ENCODE assay signal across 15 cellular contexts in genomic region chr6:77926198-77926752, GRCh38.
DNase-seq lines count a peak whose midpoint lies in the region; ATAC-seq and TF ChIP-seq lines count a peak whose summit lies in the region.
"Had no signal": no experiment of that assay in that cellular context is flagged by ENCODE, and none has a peak within 500 bp of the region (broad histone marks: within the 10 kb centered on the region; RNA-seq: fewer than 3 reads in every experiment).

No MANE protein-coding gene starts in this region.

- no peak overlapping the region for H2AK5ac ChIP-seq in mesendoderm (ENCODE audit: low read length)

- H3K36me3 ChIP-seq in mammary epithelial cell (ENCODE audit: insufficient read depth, low read length): no peaks in the 10 kb centered on the region
- H3K36me3 ChIP-seq in mesendoderm (ENCODE audit: control insufficient read depth, insufficient read depth, low read length): no peaks in the 10 kb centered on the region
- no peaks in the 10 kb centered on the region for H3K36me3 ChIP-seq in GM23248 (ENCODE audit: low read depth)
- H3K36me3 ChIP-seq: gastrocnemius medialis had no signal

- H3K56ac ChIP-seq in mesendoderm (ENCODE audit: low read length): no peak overlapping the region

- no peak overlapping the region for H3K4ac ChIP-seq in mesendoderm (ENCODE audit: low read depth, low read length)

- H2BK15ac ChIP-seq in mesendoderm (replicated peaks; ENCODE audit: low read depth): no peak overlapping the region

- no peak overlapping the region for H4K5ac ChIP-seq in mesendoderm (ENCODE audit: low read length)

- H3K27ac ChIP-seq in mammary epithelial cell (ENCODE audit: insufficient read depth, low read depth, low read length) (no peak overlapping the region), mesendoderm (ENCODE audit: low read depth, low read length) (no peak overlapping the region), GM23248 (no peak overlapping the region)
- H3K27ac ChIP-seq: gastrocnemius medialis had no signal

- no peak overlapping the region for H3K27ac Mint-ChIP-seq in Calu3 (ENCODE audit: unreplicated experiment)
- H3K27ac Mint-ChIP-seq: activated naive CD4-positive, alpha-beta T cell treated with anti-CD3 and anti-CD28 coated beads, Interleukin-2, amount 50 U/mL, for 72 hours; CD4-positive, alpha-beta memory T cell; memory B cell; T-helper 1 cell treated with Interleukin-12 subunit alpha and Interleukin-12 subunit beta and Interleukin-4 antibody, amounts not matched to agents 30 μg/mL and 1 μg/mL, for 36 hours had no signal

- H3K4me1 Mint-ChIP-seq in Calu3 (ENCODE audit: low read depth, unreplicated experiment): no peaks in the 10 kb centered on the region
- H3K4me1 Mint-ChIP-seq: CD4-positive, alpha-beta memory T cell; memory B cell had no signal

- H3K4me2 ChIP-seq in mammary epithelial cell (ENCODE audit: insufficient read depth, low read depth, low read length): no peak overlapping the region
- no peak overlapping the region for H3K4me2 ChIP-seq in mesendoderm (ENCODE audit: low read length)
- H3K4me2 ChIP-seq in GM23248 (ENCODE audit: unreplicated experiment): no peak overlapping the region

- no peak for TF ChIP-seq POLR2A in NB4 (IDR thresholded peaks at IDR 0.05; ENCODE audit: extremely low read depth, insufficient read length)

- H3K4me3 Mint-ChIP-seq in Calu3 (ENCODE audit: low read depth, unreplicated experiment): no peak overlapping the region
- H3K4me3 Mint-ChIP-seq: CD4-positive, alpha-beta memory T cell; memory B cell; T-helper 1 cell treated with Interleukin-12 subunit alpha and Interleukin-12 subunit beta and Interleukin-4 antibody, amounts not matched to agents 30 μg/mL and 1 μg/mL, for 36 hours had no signal

- dilution Hi-C loops in mammary epithelial cell (cut with HindIII; ENCODE audit: low sequenced_read_pairs): no loop called here

- CTCF ChIA-PET in mammary epithelial cell (lab: Charles Lee; ENCODE audit: low non-redundant PET) (no interaction called here), Calu3 (lab: Charles Lee) (interaction anchor here (0.8 to 1.2 kb wide), 2 partner anchors 188 to 306 kb away, joined by 3 to 4 read pairs; no protein-coding TSS in a partner anchor)

- no peak overlapping the region for H3K18ac ChIP-seq in mesendoderm (ENCODE audit: low read length)

- in situ Hi-C loops in mammary epithelial cell (cut with MboI; ENCODE audit: low sequenced_read_pairs in 2 of 2): no loop called here
- in situ Hi-C loops in GM23248 (cut with MboI): no loop called here

- intact Hi-C loops in mammary epithelial cell (cut with micrococcal nuclease) (no loop called here), Calu3 (cut with micrococcal nuclease; ENCODE audit: unreplicated experiment) (no loop called here)

- peak; percentile 15 for TF ChIP-seq CTCF in NB4 (IDR thresholded peaks at IDR 0.05; ENCODE audit: low read depth, low read length)
- peak; percentile 35 to 48 for TF ChIP-seq CTCF in mammary epithelial cell (conservative IDR thresholded peaks at IDR 0.05 in 1 of 2, IDR thresholded peaks at IDR 0.05 in 1 of 2; ENCODE audit: extremely low read depth in 1 of 2, insufficient read depth in 1 of 2, low read depth in 1 of 2, low read length in 2 of 2)
- no peak for TF ChIP-seq CTCF in Calu3 (IDR thresholded peaks at IDR 0.05; ENCODE audit: unreplicated experiment)

- no peaks in the 10 kb centered on the region for H3K27me3 Mint-ChIP-seq in Calu3 (ENCODE audit: unreplicated experiment)
- H3K27me3 Mint-ChIP-seq: CD4-positive, alpha-beta memory T cell; memory B cell had no signal

- BruUV-seq in mammary epithelial cell (replicated peaks; lab: Mats Ljungman, UMichigan) (no TSS peak), Calu3 (replicated peaks; lab: Mats Ljungman, UMichigan) (no TSS peak)

- H3K27me3 ChIP-seq in mammary epithelial cell (ENCODE audit: insufficient read depth, low read length): no peaks in the 10 kb centered on the region
- H3K27me3 ChIP-seq in mesendoderm (ENCODE audit: insufficient read depth, low read length, poor library complexity): no peaks in the 10 kb centered on the region
- H3K27me3 ChIP-seq in GM23248 (replicated peaks; ENCODE audit: insufficient read depth): no peaks in the 10 kb centered on the region
- H3K27me3 ChIP-seq: gastrocnemius medialis had no signal

- no peaks in the 10 kb centered on the region for H3K9me3 ChIP-seq in mammary epithelial cell (replicated peaks; ENCODE audit: insufficient read depth, low read length)
- no peaks in the 10 kb centered on the region for H3K9me3 ChIP-seq in GM23248 (ENCODE audit: low read depth)
- H3K9me3 ChIP-seq: gastrocnemius medialis had no signal

- no peak overlapping the region for H4K8ac ChIP-seq in mesendoderm (ENCODE audit: low read depth, low read length)

- no peaks in the 10 kb centered on the region for H3K79me2 ChIP-seq in mammary epithelial cell (ENCODE audit: insufficient read depth, low read length)
- H3K79me2 ChIP-seq in mesendoderm (ENCODE audit: control insufficient read depth, insufficient read depth, low read length): no peaks in the 10 kb centered on the region
- H3K79me2 ChIP-seq in GM23248 (ENCODE audit: insufficient read depth): no peaks in the 10 kb centered on the region

- H3K79me1 ChIP-seq in mesendoderm (ENCODE audit: low read length): no peaks in the 10 kb centered on the region

- no peaks in the 10 kb centered on the region for H3K4me1 ChIP-seq in mammary epithelial cell (ENCODE audit: insufficient read depth, low read length)
- no peaks in the 10 kb centered on the region for H3K4me1 ChIP-seq in mesendoderm (ENCODE audit: control insufficient read depth, low read depth, low read length)
- H3K4me1 ChIP-seq in GM23248 (ENCODE audit: insufficient read depth): no peaks in the 10 kb centered on the region
- H3K4me1 ChIP-seq: gastrocnemius medialis had no signal

- no peak overlapping the region for H3K9ac ChIP-seq in mammary epithelial cell (ENCODE audit: insufficient read depth, low read length)
- no peak overlapping the region for H3K9ac ChIP-seq in mesendoderm (ENCODE audit: low read length)
- no peak overlapping the region for H3K9ac ChIP-seq in GM23248

- no peaks in the 10 kb centered on the region for H3K9me2 ChIP-seq in GM23248 (ENCODE audit: insufficient read depth)

- WGBS in mammary epithelial cell (ENCODE audit: low coverage, missing lambda C conversion rate): 11% methylated on average over 3 of the region's 3 CpGs
- WGBS in mesendoderm (ENCODE audit: extremely low coverage, insufficient coverage, low lambda C conversion rate): no CpG with 5 or more reads among the region's 3 CpGs
- 19 to 20% methylated on average over 3 of the region's 3 CpGs for WGBS in GM23248 (ENCODE audit: low coverage in 1 of 2, low lambda C conversion rate in 2 of 2, missing lambda C conversion rate in 2 of 2), 2 experiments

- H4K20me1 ChIP-seq in mammary epithelial cell (ENCODE audit: insufficient read depth, low read length): no peaks in the 10 kb centered on the region
- H4K20me1 ChIP-seq in GM23248 (ENCODE audit: insufficient read depth): no peaks in the 10 kb centered on the region

- no peaks in the 10 kb centered on the region for H3F3A ChIP-seq in GM23248 (ENCODE audit: insufficient read depth)

- ATAC-seq in GM18867 (IDR thresholded peaks at IDR 0.05; ENCODE audit: unreplicated experiment) (peak; percentile 89), HG02759 (IDR thresholded peaks at IDR 0.05; ENCODE audit: unreplicated experiment) (no peak), HG03457 (IDR thresholded peaks at IDR 0.05; ENCODE audit: unreplicated experiment) (no peak)
- ATAC-seq: activated naive CD4-positive, alpha-beta T cell treated with anti-CD3 and anti-CD28 coated beads, Interleukin-2, amount 50 U/mL, for 72 hours; gastrocnemius medialis had no signal

- H2BK5ac ChIP-seq in mesendoderm (ENCODE audit: low read length): no peak overlapping the region

- no peak overlapping the region for H2AFZ ChIP-seq in mammary epithelial cell (ENCODE audit: low read depth, low read length)
- H2AFZ ChIP-seq in GM23248: no peak overlapping the region

- no peaks in the 10 kb centered on the region for H3K9me3 Mint-ChIP-seq in Calu3 (ENCODE audit: low read depth, unreplicated experiment)
- H3K9me3 Mint-ChIP-seq: T-helper 1 cell treated with Interleukin-12 subunit alpha and Interleukin-12 subunit beta and Interleukin-4 antibody, amounts not matched to agents 30 μg/mL and 1 μg/mL, for 36 hours had no signal

- no peaks in the 10 kb centered on the region for H3K36me3 Mint-ChIP-seq in Calu3 (ENCODE audit: insufficient read depth, unreplicated experiment)
- H3K36me3 Mint-ChIP-seq: activated naive CD4-positive, alpha-beta T cell treated with anti-CD3 and anti-CD28 coated beads, Interleukin-2, amount 50 U/mL, for 72 hours; CD4-positive, alpha-beta memory T cell; memory B cell had no signal

- DNase-seq in NB4 (ENCODE audit: low read depth) (peak; percentile 5), mammary epithelial cell (peak; percentile 5), mesendoderm (peak; percentile 74), Calu3 (no peak), GM23248 (no peak)
- DNase-seq: activated CD8-positive, alpha-beta memory T cell treated with anti-CD3 and anti-CD28 coated beads for 24 hours; CD4-positive, alpha-beta memory T cell; gastrocnemius medialis; stimulated activated CD4-positive, alpha-beta T cell treated with anti-CD3 and anti-CD28 coated beads, Interleukin-4, amount 100 ng/mL, for 1 hour had no signal

- no peak overlapping the region for H2BK120ac ChIP-seq in mesendoderm (ENCODE audit: low read depth, low read length)

- H3K4me3 ChIP-seq in NB4 (ENCODE audit: low read depth, low read length) (no peak overlapping the region), mammary epithelial cell (replicated peaks in 1 of 3; ENCODE audit: insufficient read depth in 1 of 3, low read depth in 2 of 3, low read length in 3 of 3) (no peak overlapping the region), mesendoderm (ENCODE audit: low read length) (no peak overlapping the region), GM23248 (no peak overlapping the region)
- H3K4me3 ChIP-seq: gastrocnemius medialis had no signal

- H3K23ac ChIP-seq in mesendoderm (ENCODE audit: low read length): no peak overlapping the region

Comparison
In these comparisons a context has a peak if more than half of its experiments do, and no peak if none do; other contexts are left out.
1. DNase-seq: peak in NB4 (single experiment), mammary epithelial cell (single experiment) and mesendoderm (single experiment); none in Calu3 (single experiment) and GM23248 (single experiment).